In the genomic region with DNA sequence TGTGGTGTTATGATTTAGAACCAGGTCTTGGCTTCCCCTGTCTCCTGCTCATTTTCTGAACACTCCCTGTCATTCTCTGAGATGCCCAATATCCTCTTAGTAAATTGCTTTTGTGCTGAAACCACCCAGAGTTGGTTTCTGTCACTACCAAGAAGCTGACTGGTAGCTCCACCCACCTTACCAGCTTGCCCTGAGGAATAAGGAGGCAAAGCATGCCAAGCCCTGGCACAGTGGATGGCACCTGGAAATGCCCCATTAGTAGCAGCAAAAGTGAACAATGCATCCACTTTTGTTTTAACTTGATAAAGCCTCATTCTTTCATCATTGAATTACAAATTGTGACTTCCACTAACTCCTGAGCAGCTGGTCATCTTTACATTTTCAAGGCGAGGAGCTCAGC, we compare ENCODE assay signal across 7 cellular contexts.
"Had no signal": no experiment of that assay in that cellular context is flagged by ENCODE, and none has a peak within 500 bp of the region (broad histone marks: within the 10 kb centered on the region; RNA-seq: fewer than 3 reads in every experiment).

No MANE protein-coding gene starts in this region.

- DNase-seq: GOT3, H9, HCEC 1CT, KBM-7 had no signal

- H3K36me3 Mint-ChIP-seq: IgD-negative memory B cell had no signal

- H3K27ac ChIP-seq: HL-60 had no signal

- H3K27ac Mint-ChIP-seq: H9, IgD-negative memory B cell had no signal

- H3K4me3 Mint-ChIP-seq: H9, IgD-negative memory B cell had no signal

- ATAC-seq: HepG2 had no signal
